In genomic region chr5:12645582-12645981, GRCh38 we compare ENCODE assay signal across 27 cellular contexts.
"Had no signal": no experiment of that assay in that cellular context is flagged by ENCODE, and none has a peak within 500 bp of the region (broad histone marks: within the 10 kb centered on the region; RNA-seq: fewer than 3 reads in every experiment).

No MANE protein-coding gene starts in this region.

- FAIRE-seq: urothelium cell line had no signal

- H3K4me1 ChIP-seq: stomach, suprapubic skin, testis, thyroid gland, tibial artery, tibial nerve, transverse colon, upper lobe of left lung, upper lobe of right lung, uterus, vagina had no signal

- H3K27me3 ChIP-seq: stomach, suprapubic skin, testis, thyroid gland, tibial artery, tibial nerve, transverse colon, upper lobe of left lung, upper lobe of right lung, uterus, vagina had no signal

- ATAC-seq: stimulated activated effector memory CD8-positive, alpha-beta T cell treated with anti-CD3 and anti-CD28 coated beads, Interleukin-12 subunit alpha, Interleukin-12 subunit beta, amount 100 ng/mL, for 72 hours; stimulated activated memory B cell treated with anti-CD40 and anti-IgM and Interleukin-4, amounts not matched to agents 10 μg/mL and 1 μg/mL and 100 μg/mL, for 72 hours; stimulated activated naive B cell treated with anti-CD40 and anti-IgM and Interleukin-4, amounts not matched to agents 10 μg/mL and 1 μg/mL and 100 μg/mL, for 72 hours; stimulated activated naive CD8-positive, alpha-beta T cell treated with anti-CD3 and anti-CD28 coated beads, Interleukin-15, amount 100 ng/mL, for 72 hours; stimulated activated naive CD8-positive, alpha-beta T cell treated with anti-CD3 and anti-CD28 coated beads, Interleukin-15, Interleukin-2, amounts not matched to agents 100 U/mL and 50 U/mL, for 24 hours; upper lobe of right lung had no signal

- DNase-seq: stimulated activated CD4-positive, alpha-beta T cell treated with anti-CD3 and anti-CD28 coated beads, Interleukin-2, amount 100 ng/mL, for 48 hours; stimulated activated CD4-positive, alpha-beta T cell treated with anti-CD3 and anti-CD28 coated beads, Interleukin-4, amount 100 ng/mL, for 1 hour; stimulated activated CD4-positive, alpha-beta T cell treated with anti-CD3 and anti-CD28 coated beads, Interleukin-4, amount 100 ng/mL, for 24 hours; stimulated activated CD4-positive, alpha-beta T cell treated with anti-CD3 and anti-CD28 coated beads, Interleukin-4, amount 100 ng/mL, for 4 hours; stimulated activated CD8-positive, alpha-beta memory T cell treated with anti-CD3 and anti-CD28 coated beads, Interleukin-4, amount 100 ng/mL, for 48 hours; stimulated activated naive B cell treated with anti-CD40 and anti-IgM and Interleukin-4, amounts not matched to agents 10 μg/mL and 1 μg/mL and 100 μg/mL, for 72 hours; stimulated activated naive CD4-positive, alpha-beta T cell; stimulated activated naive CD4-positive, alpha-beta T cell treated with Interleukin-2 at 50 U/mL for 16 hours; stimulated activated naive CD8-positive, alpha-beta T cell treated with anti-CD3 and anti-CD28 coated beads, Interleukin-15, amount 100 ng/mL, for 72 hours; stimulated activated naive CD8-positive, alpha-beta T cell treated with anti-CD3 and anti-CD28 coated beads, Interleukin-15, Interleukin-2, amounts not matched to agents 100 U/mL and 50 U/mL, for 24 hours; stomach; substantia nigra; testis; thyroid gland; tibial artery; transverse colon; trophoblast cell; upper lobe of left lung; upper lobe of right lung; uterus had no signal

- H3K27ac ChIP-seq: stomach, suprapubic skin, testis, thoracic aorta, thyroid gland, tibial artery, tibial nerve, transverse colon, upper lobe of left lung, upper lobe of right lung, uterus, vagina had no signal

- H3K9me3 ChIP-seq: suprapubic skin, testis, thoracic aorta, thyroid gland, tibial artery, tibial nerve, upper lobe of left lung, upper lobe of right lung, uterus, vagina had no signal

- H3K36me3 ChIP-seq: stomach, suprapubic skin, thoracic aorta, thyroid gland, tibial artery, tibial nerve, transverse colon, upper lobe of left lung, upper lobe of right lung, uterus, vagina had no signal

- H3K4me3 ChIP-seq: stomach, suprapubic skin, testis, thoracic aorta, thyroid gland, tibial artery, tibial nerve, transverse colon, upper lobe of left lung, upper lobe of right lung, uterus, vagina had no signal
